ENCODE assay signal across 27 cellular contexts in the genomic region with DNA sequence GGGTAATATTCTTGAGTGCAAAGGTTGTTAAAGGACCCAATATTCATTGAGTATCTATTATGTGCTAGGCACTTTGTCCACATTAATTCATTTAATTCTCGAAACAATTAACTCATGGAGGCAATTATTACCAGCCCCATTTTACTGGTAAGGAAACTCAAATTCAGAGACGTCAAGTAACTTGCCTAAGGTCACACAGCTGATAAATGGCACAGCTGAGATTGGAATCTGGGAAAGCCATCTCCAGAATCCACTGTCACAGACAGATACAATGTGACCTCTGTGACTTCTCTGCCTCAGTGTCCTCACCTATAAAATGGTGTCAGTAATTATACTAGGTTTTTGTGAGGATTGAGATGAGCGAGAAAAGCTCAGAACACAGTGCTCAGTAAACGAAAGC.
"Had no signal": no experiment of that assay in that cellular context is flagged by ENCODE, and none has a peak within 500 bp of the region (broad histone marks: within the 10 kb centered on the region; RNA-seq: fewer than 3 reads in every experiment).

No MANE protein-coding gene starts in this region.

- H3K4me1 ChIP-seq: suprapubic skin, tibial artery, tibial nerve, upper lobe of left lung, upper lobe of right lung, uterus, vagina had no signal

- FAIRE-seq: urothelium cell line had no signal

- H3K27ac ChIP-seq: stomach, suprapubic skin, thoracic aorta, thyroid gland, tibial artery, tibial nerve, transverse colon, upper lobe of left lung, upper lobe of right lung, uterus, vagina had no signal

- H3K9me3 ChIP-seq: stomach, suprapubic skin, testis, thoracic aorta, thyroid gland, tibial artery, tibial nerve, transverse colon, upper lobe of left lung, upper lobe of right lung, uterus, vagina had no signal

- DNase-seq: stimulated activated CD4-positive, alpha-beta T cell treated with anti-CD3 and anti-CD28 coated beads, Interleukin-2, amount 100 ng/mL, for 48 hours; stimulated activated CD4-positive, alpha-beta T cell treated with anti-CD3 and anti-CD28 coated beads, Interleukin-4, amount 100 ng/mL, for 1 hour; stimulated activated CD4-positive, alpha-beta T cell treated with anti-CD3 and anti-CD28 coated beads, Interleukin-4, amount 100 ng/mL, for 24 hours; stimulated activated CD4-positive, alpha-beta T cell treated with anti-CD3 and anti-CD28 coated beads, Interleukin-4, amount 100 ng/mL, for 4 hours; stimulated activated CD8-positive, alpha-beta memory T cell treated with anti-CD3 and anti-CD28 coated beads, Interleukin-4, amount 100 ng/mL, for 48 hours; stimulated activated naive B cell treated with anti-CD40 and anti-IgM and Interleukin-4, amounts not matched to agents 10 μg/mL and 1 μg/mL and 100 μg/mL, for 72 hours; stimulated activated naive CD4-positive, alpha-beta T cell; stimulated activated naive CD4-positive, alpha-beta T cell treated with Interleukin-2 at 50 U/mL for 16 hours; stimulated activated naive CD8-positive, alpha-beta T cell treated with anti-CD3 and anti-CD28 coated beads, Interleukin-15, amount 100 ng/mL, for 72 hours; stimulated activated naive CD8-positive, alpha-beta T cell treated with anti-CD3 and anti-CD28 coated beads, Interleukin-15, Interleukin-2, amounts not matched to agents 100 U/mL and 50 U/mL, for 24 hours; stomach; substantia nigra; testis; thyroid gland; tibial artery; transverse colon; trophoblast cell; upper lobe of left lung; upper lobe of right lung; uterus had no signal

- ATAC-seq: stimulated activated effector memory CD8-positive, alpha-beta T cell treated with anti-CD3 and anti-CD28 coated beads, Interleukin-12 subunit alpha, Interleukin-12 subunit beta, amount 100 ng/mL, for 72 hours; stimulated activated memory B cell treated with anti-CD40 and anti-IgM and Interleukin-4, amounts not matched to agents 10 μg/mL and 1 μg/mL and 100 μg/mL, for 72 hours; stimulated activated naive B cell treated with anti-CD40 and anti-IgM and Interleukin-4, amounts not matched to agents 10 μg/mL and 1 μg/mL and 100 μg/mL, for 72 hours; stimulated activated naive CD8-positive, alpha-beta T cell treated with anti-CD3 and anti-CD28 coated beads, Interleukin-15, amount 100 ng/mL, for 72 hours; upper lobe of right lung had no signal

- H3K36me3 ChIP-seq: stomach, suprapubic skin, thoracic aorta, thyroid gland, tibial artery, tibial nerve, transverse colon, upper lobe of left lung, upper lobe of right lung, uterus, vagina had no signal

- H3K27me3 ChIP-seq: stomach, testis, thyroid gland, tibial artery, tibial nerve, transverse colon, upper lobe of left lung, upper lobe of right lung, uterus, vagina had no signal

- H3K4me3 ChIP-seq: stomach, suprapubic skin, testis, thoracic aorta, thyroid gland, tibial artery, tibial nerve, transverse colon, upper lobe of left lung, upper lobe of right lung, uterus, vagina had no signal
